8 cellular contexts compared by ENCODE assay signal in genomic region chr11:65084598-65085375, GRCh38. TPM values are rescaled to one million over a fixed set of nuclear protein-coding genes. Genes with fewer than 3 reads are reported as not detected.
DNase-seq lines count a peak whose midpoint lies in the region; ATAC-seq, FAIRE-seq and TF ChIP-seq lines count a peak whose summit lies in the region.

No MANE protein-coding gene starts in this region.

- no peak for DNase-seq in SK-N-MC (ENCODE audit: low read depth, low spot score)
- DNase-seq in foreskin keratinocyte: no peak
- no peak for DNase-seq in small intestine
- DNase-seq in NCI-H526 (lab: John Stamatoyannopoulos, UW): no peak
- no peak for DNase-seq in retina
- no peak for DNase-seq in DMS79 treated with DMSO at 0.1 percent for 48 hours (lab: John Stamatoyannopoulos, UW)
- DNase-seq in D721Med (ENCODE audit: insufficient read length, low spot score): no peak

- 38 to 43% (median 39%) methylated on average over 23 of the region's 23 CpGs for WGBS in small intestine, 3 donors

- TF ChIP-seq CTCF in foreskin keratinocyte (conservative IDR thresholded peaks at IDR 0.05): no peak
- TF ChIP-seq CTCF in D721Med (IDR thresholded peaks at IDR 0.05; ENCODE audit: insufficient read depth, missing control alignments): no peak

- H3K27ac ChIP-seq in SK-N-MC (peak overlapping the region; percentile 85; the same call in 1 of the 2 replicates), foreskin keratinocyte (peak overlapping the region; percentile 85), small intestine (ENCODE audit: low read depth in 1 of 2, low read length in 1 of 2) (peak overlapping the region; percentile 58 to 97)

- H3K36me3 ChIP-seq in SK-N-MC (ENCODE audit: insufficient read depth, low read length) (peaks cover 20% of the 10 kb centered on the region), small intestine (ENCODE audit: control insufficient read depth in 2 of 2, insufficient read depth in 2 of 2, low read length in 2 of 2) (peaks cover 7 to 11% of the 10 kb centered on the region in 2 donors)

- H3K4me1 ChIP-seq in foreskin keratinocyte: no peaks in the 10 kb centered on the region
- H3K4me1 ChIP-seq in small intestine (ENCODE audit: control insufficient read depth in 2 of 2, insufficient read depth in 1 of 2, low read depth in 1 of 2, low read length in 1 of 2): peaks cover 0 to 2% of the 10 kb centered on the region in 2 donors

- ATAC-seq in GM21447 (IDR thresholded peaks at IDR 0.05; ENCODE audit: unreplicated experiment) (peak; percentile 19), foreskin keratinocyte (no peak)

- H3K27me3 ChIP-seq in foreskin keratinocyte (no peaks in the 10 kb centered on the region), small intestine (ENCODE audit: control insufficient read depth in 2 of 2, insufficient read depth in 2 of 2, low read length in 2 of 2) (no peaks in the 10 kb centered on the region)

- H3K9me3 ChIP-seq in SK-N-MC (ENCODE audit: low read depth, low read length) (no peaks in the 10 kb centered on the region), small intestine (ENCODE audit: control insufficient read depth, low read depth) (no peaks in the 10 kb centered on the region)

- peak overlapping the region; percentile 84 for H3K4me3 ChIP-seq in SK-N-MC
- peak overlapping the region; percentile 67 to 68 for H3K4me3 ChIP-seq in small intestine (ENCODE audit: low read depth in 1 of 2, low read length in 2 of 2)

- peak overlapping the region; percentile 89 for H3K9ac ChIP-seq in SK-N-MC (ENCODE audit: insufficient read length)

- no peak for FAIRE-seq in small intestine (lab: Jason Lieb, UNC)
- no peak for FAIRE-seq in D721Med (lab: Jason Lieb, UNC)

RNA-seq across cellular contexts. Expression of gene ZFPL1, which starts 0.8 kb away (rescaled TPM):
- 35.4 and 39.8 TPM in 2 replicates for total RNA-seq in foreskin keratinocyte
- 48.3 and 57.2 TPM in 2 replicates for polyA plus RNA-seq in foreskin keratinocyte
- 10 to 100 TPM; 46.6 to 65.8 (median 60.8) TPM for polyA plus RNA-seq in small intestine

RNA-seq across cellular contexts. Expression of gene CDCA5, which starts 0.9 kb away (rescaled TPM):
- 37.4 and 42.8 TPM in 2 replicates for total RNA-seq in foreskin keratinocyte
- polyA plus RNA-seq in foreskin keratinocyte: 33.3 and 43.4 TPM in 2 replicates
- polyA plus RNA-seq in small intestine: 10 to 100 TPM in 1 of 3 donors, 1 to 10 TPM in 1, under 1 TPM in 1; 0.54 to 19.3 (median 4.2) TPM

RNA-seq across cellular contexts. Expression of gene VPS51, which starts 11.2 kb away (rescaled TPM):
- 59.1 and 61.5 TPM in 2 replicates for total RNA-seq in foreskin keratinocyte
- polyA plus RNA-seq in foreskin keratinocyte: 68.5 and 74.6 TPM in 2 replicates
- 100 to 1,000 TPM; 111 to 159 (median 157) TPM for polyA plus RNA-seq in small intestine

RNA-seq across cellular contexts. Expression of gene NAALADL1, which starts 26.4 kb away (rescaled TPM):
- 5.6 and 11.7 TPM in 2 replicates for total RNA-seq in foreskin keratinocyte
- 6.4 and 12.7 TPM in 2 replicates for polyA plus RNA-seq in foreskin keratinocyte
- polyA plus RNA-seq in small intestine: 100 to 1,000 TPM in 2 of 3 donors, 10 to 100 TPM in 1; 35.4 to 436 (median 173) TPM

RNA-seq across cellular contexts. Expression of gene TM7SF2, which starts 26.9 kb away (rescaled TPM):
- total RNA-seq in foreskin keratinocyte: 8.2 and 12.7 TPM in 2 replicates
- 12.6 and 16.5 TPM in 2 replicates for polyA plus RNA-seq in foreskin keratinocyte
- polyA plus RNA-seq in small intestine: 10 to 100 TPM; 21.1 to 40.7 (median 40.0) TPM
